Comparison of ENCODE assay signal across 9 cellular contexts in the genomic region with DNA sequence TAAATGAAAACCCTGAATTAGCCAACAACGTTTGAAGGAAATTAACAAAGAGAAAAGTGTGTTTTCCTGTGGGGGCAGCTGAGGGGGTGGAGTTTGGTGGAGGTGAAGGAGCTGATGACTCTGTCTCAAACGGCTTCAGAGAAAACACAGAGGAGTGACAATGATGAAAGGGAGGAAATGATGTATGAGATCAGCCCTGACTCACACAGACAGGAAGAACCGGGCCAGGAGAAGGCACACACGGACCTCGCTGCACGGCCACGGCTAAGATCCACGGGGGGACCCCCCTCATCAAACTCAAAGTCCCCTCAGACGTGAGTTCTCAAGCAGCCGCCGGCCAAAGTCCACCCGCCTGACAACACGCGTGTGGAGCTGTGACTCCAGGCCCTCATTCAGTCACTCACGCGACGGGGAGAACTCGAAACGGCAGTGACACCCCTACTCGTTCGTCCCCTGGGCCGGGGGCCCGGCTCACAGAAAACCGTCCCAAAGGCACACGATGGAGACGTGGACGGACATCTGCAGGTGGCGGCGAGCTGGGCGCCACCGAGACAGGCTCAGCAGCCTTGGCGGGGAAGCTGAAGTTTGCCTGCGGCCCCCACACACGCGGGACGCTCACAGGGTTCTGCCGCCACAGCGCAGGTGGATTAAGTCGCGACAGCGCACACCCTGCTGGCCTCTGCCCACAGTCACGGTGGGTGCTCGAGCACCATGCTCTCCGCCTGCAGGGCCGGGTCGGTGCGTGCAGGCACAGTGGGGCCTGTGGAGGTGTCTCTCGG.
A peak's percentile ranks its signal among the peaks of the same experiment; 100 is the strongest.
DNase-seq lines count a peak whose midpoint lies in the region; ATAC-seq, FAIRE-seq and TF ChIP-seq lines count a peak whose summit lies in the region.
"Had no signal": no experiment of that assay in that cellular context is flagged by ENCODE, and none has a peak within 500 bp of the region (broad histone marks: within the 10 kb centered on the region; RNA-seq: fewer than 3 reads in every experiment).

No MANE protein-coding gene starts in this region.

- no peak overlapping the region for H3K27ac ChIP-seq in caudate nucleus (ENCODE audit: low read depth, low read length)

- H3K4me3 ChIP-seq in astrocyte of the spinal cord (ENCODE audit: low read depth, low read length) = no peak overlapping the region

- TF ChIP-seq POLR2A in H54 (IDR thresholded peaks at IDR 0.05; ENCODE audit: low read depth, low read length) = no peak
- TF ChIP-seq POLR2A in GM18505 (IDR thresholded peaks at IDR 0.05; ENCODE audit: borderline replicate concordance, extremely low read depth, insufficient read depth, insufficient read length) = no peak

- no peak for TF ChIP-seq CTCF in astrocyte of the spinal cord (IDR thresholded peaks at IDR 0.05; ENCODE audit: low read depth, low read length)

- ATAC-seq in GM18505 (IDR thresholded peaks at IDR 0.05; ENCODE audit: unreplicated experiment) = no peak
- no peak for ATAC-seq in GM18519 (IDR thresholded peaks at IDR 0.05; ENCODE audit: low FRiP score, unreplicated experiment)
- no peak for ATAC-seq in GM19328 (IDR thresholded peaks at IDR 0.05; ENCODE audit: unreplicated experiment)

- peak; percentile 81 for DNase-seq in H54 (ENCODE audit: insufficient read length, low spot score)
- DNase-seq in T-helper 22 cell (ENCODE audit: low read depth) = peak; percentile 16
- peak; percentile 29 for DNase-seq in astrocyte of the spinal cord (ENCODE audit: low read depth, low spot score)
- peak; percentile 20 to 36 for DNase-seq in stimulated activated CD4-positive, alpha-beta T cell treated with anti-CD3 and anti-CD28 coated beads, Interleukin-1b, Interleukin-23, amount 100 ng/mL, for 4 hours (ENCODE audit: low read depth in 2 of 2)
- no peak for DNase-seq in caudate nucleus (lab: John Stamatoyannopoulos, UW)

- in situ Hi-C loops in astrocyte of the spinal cord (cut with HindIII; ENCODE audit: low sequenced_read_pairs) = no loop called here

- FAIRE-seq in H54 (lab: Jason Lieb, UNC) = peak; percentile 27
- FAIRE-seq: GM12892 had no signal

Comparison
In these comparisons a context has a peak if more than half of its experiments do, and no peak if none do; other contexts are left out.
1. DNase-seq: peak in H54 (single experiment), T-helper 22 cell (single experiment), astrocyte of the spinal cord (single experiment) and stimulated activated CD4-positive, alpha-beta T cell treated with anti-CD3 and anti-CD28 coated beads, Interleukin-1b, Interleukin-23, amount 100 ng/mL, for 4 hours (2 of 2); none in caudate nucleus (0 of 61).